In genomic region chr2:229910147-229910831, GRCh38 we compare ENCODE assay signal across 10 cellular contexts. TPM values are rescaled to one million over a fixed set of nuclear protein-coding genes. Genes with fewer than 3 reads are reported as not detected.
DNase-seq lines count a peak whose midpoint lies in the region; ATAC-seq and TF ChIP-seq lines count a peak whose summit lies in the region.
"Had no signal": no experiment of that assay in that cellular context is flagged by ENCODE, and none has a peak within 500 bp of the region (broad histone marks: within the 10 kb centered on the region; RNA-seq: fewer than 3 reads in every experiment).

No MANE protein-coding gene starts in this region.

- H3K27me3 Mint-ChIP-seq in mesothelial cell of epicardium (ENCODE audit: low read depth) = no peaks in the 10 kb centered on the region

- peaks cover 18% of the 10 kb centered on the region for H3K4me1 Mint-ChIP-seq in mesothelial cell of epicardium

- DNase-seq in mesothelial cell of epicardium (ENCODE audit: low spot score in 2 of 2, unreplicated experiment in 2 of 2) (no peak), MV-4-11 (lab: John Stamatoyannopoulos, UW) (no peak), NCI-H2227 treated with DMSO at 0.1 percent for 48 hours (lab: John Stamatoyannopoulos, UW) (no peak)
- no peak for DNase-seq in stimulated activated CD4-positive, alpha-beta T cell treated with anti-CD3 and anti-CD28 coated beads, Interleukin-2, amount 100 ng/mL, for 48 hours
- DNase-seq: stimulated activated CD4-positive, alpha-beta T cell treated with anti-CD3 and anti-CD28 coated beads, Interleukin-2, amount 100 ng/mL, for 24 hours; tibial artery had no signal

- H3K27me3 ChIP-seq in HUES48 (ENCODE audit: control insufficient read depth, insufficient read depth, low read length) = no peaks in the 10 kb centered on the region
- H3K27me3 ChIP-seq: tibial artery had no signal

- H3K4me1 ChIP-seq in HUES48 (ENCODE audit: control insufficient read depth, insufficient read depth, low read length) = peaks cover 24% of the 10 kb centered on the region; the same call in 1 of the 2 replicates

- no peak overlapping the region for H3K9ac ChIP-seq in HUES48 (ENCODE audit: low read depth, low read length)

- no peak overlapping the region for H3K4me3 Mint-ChIP-seq in mesothelial cell of epicardium

- H3K36me3 Mint-ChIP-seq in mesothelial cell of epicardium = peaks cover 10% of the 10 kb centered on the region

- peak overlapping the region; percentile 50 for H3K27ac Mint-ChIP-seq in mesothelial cell of epicardium

- no peaks in the 10 kb centered on the region for H3K9me3 ChIP-seq in HUES48 (ENCODE audit: control insufficient read depth, insufficient read depth, low read length)
- H3K9me3 ChIP-seq: tibial artery had no signal

- H3K27ac ChIP-seq in HUES48 (ENCODE audit: low read depth, low read length) = peak overlapping the region; percentile 41
- H3K27ac ChIP-seq: tibial artery had no signal

- no peaks in the 10 kb centered on the region for H3K9me3 Mint-ChIP-seq in mesothelial cell of epicardium

- no peak overlapping the region for H3K4me3 ChIP-seq in HUES48 (ENCODE audit: low read depth, low read length)
- H3K4me3 ChIP-seq: tibial artery had no signal

- no peak for TF ChIP-seq CTCF in mesothelial cell of epicardium (IDR thresholded peaks at IDR 0.05; ENCODE audit: unreplicated experiment)

- peak; percentile 4 for ATAC-seq in GM18520 (IDR thresholded peaks at IDR 0.05; ENCODE audit: unreplicated experiment)
- peak; percentile 6 for ATAC-seq in GM21423 (IDR thresholded peaks at IDR 0.05; ENCODE audit: unreplicated experiment)
- no peak for ATAC-seq in HG02610 (IDR thresholded peaks at IDR 0.05; ENCODE audit: unreplicated experiment)

- no peaks in the 10 kb centered on the region for H3K36me3 ChIP-seq in HUES48 (ENCODE audit: control insufficient read depth, insufficient read depth, low read length)

RNA-seq across cellular contexts. Expression of gene TRIP12, which starts 11.5 kb away (rescaled TPM):
- 239 to 256 TPM (median 253 TPM) in 3 replicates for total RNA-seq in mesothelial cell of epicardium

RNA-seq across cellular contexts. Expression of gene FBXO36, which starts 12.0 kb away (rescaled TPM):
- 5.1 to 6.2 TPM (median 5.5 TPM) in 3 replicates for total RNA-seq in mesothelial cell of epicardium
